ENCODE assay signal across 1 cellular context in the genomic region with DNA sequence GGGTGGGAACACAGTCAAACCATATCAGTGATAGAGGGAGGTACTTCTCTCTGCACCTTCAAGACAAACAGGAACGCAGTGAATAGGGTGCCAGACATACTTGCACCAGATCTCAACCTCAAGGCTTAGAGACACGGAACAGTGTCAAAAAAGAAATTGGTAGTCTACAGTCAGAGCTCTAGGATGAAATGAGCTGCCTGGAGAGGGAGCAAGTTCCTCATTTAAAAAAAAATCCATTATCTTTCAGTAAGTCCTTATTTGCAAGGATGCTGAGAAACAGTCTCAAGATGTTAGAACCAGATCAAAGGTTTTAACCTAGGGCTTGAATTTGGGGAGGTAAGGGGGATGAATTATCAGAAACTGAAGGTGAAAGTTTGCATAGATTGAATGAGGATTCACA.
TF ChIP-seq lines count a peak whose summit lies in the region.

No MANE protein-coding gene starts in this region.

TF ChIP-seq in GM12878, 131 proteins besides CTCF, POLR2A, EP300 and RAD21:
- TF ChIP-seq HDGF (IDR thresholded peaks at IDR 0.05) (no peak), LARP7 (IDR thresholded peaks at IDR 0.05) (no peak), KAT2A (conservative IDR thresholded peaks at IDR 0.05; ENCODE audit: control insufficient read depth, low read depth, low read length) (no peak), CHD1 (IDR thresholded peaks at IDR 0.05; ENCODE audit: low read depth, low read length) (no peak), GABPA (IDR thresholded peaks at IDR 0.05; ENCODE audit: low read depth) (no peak), NFIC (IDR thresholded peaks at IDR 0.05; ENCODE audit: low read depth, low read length) (no peak), CBX3 (IDR thresholded peaks at IDR 0.05; ENCODE audit: borderline replicate concordance, low read depth) (no peak), SP1 (IDR thresholded peaks at IDR 0.05; ENCODE audit: low read depth, low read length) (no peak), RUNX3 (IDR thresholded peaks at IDR 0.05; ENCODE audit: low read length) (no peak), WRNIP1 (IDR thresholded peaks at IDR 0.05; ENCODE audit: borderline replicate concordance, low read depth, low read length) (no peak), FOXM1 (IDR thresholded peaks at IDR 0.05; ENCODE audit: low read depth, low read length) (no peak), EGR1 (IDR thresholded peaks at IDR 0.05; ENCODE audit: borderline replicate concordance in 1 of 2, low read depth in 2 of 2, low read length in 2 of 2) (no peak), NFXL1 (IDR thresholded peaks at IDR 0.05; ENCODE audit: borderline replicate concordance) (no peak), EZH2 (IDR thresholded peaks at IDR 0.05; ENCODE audit: borderline replicate concordance, control insufficient read depth, low read depth, low read length) (no peak), MTA3 (IDR thresholded peaks at IDR 0.05; ENCODE audit: borderline replicate concordance, low read length) (no peak), IRF4 (IDR thresholded peaks at IDR 0.05; ENCODE audit: low read depth, low read length) (no peak)
- TF ChIP-seq, protein P1, sequence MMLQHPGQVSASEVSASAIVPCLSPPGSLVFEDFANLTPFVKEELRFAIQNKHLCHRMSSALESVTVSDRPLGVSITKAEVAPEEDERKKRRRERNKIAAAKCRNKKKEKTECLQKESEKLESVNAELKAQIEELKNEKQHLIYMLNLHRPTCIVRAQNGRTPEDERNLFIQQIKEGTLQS (IDR thresholded peaks at IDR 0.05; ENCODE audit: borderline replicate concordance, extremely low read depth, low read depth, low read length) = no peak
- TF ChIP-seq, protein P2, sequence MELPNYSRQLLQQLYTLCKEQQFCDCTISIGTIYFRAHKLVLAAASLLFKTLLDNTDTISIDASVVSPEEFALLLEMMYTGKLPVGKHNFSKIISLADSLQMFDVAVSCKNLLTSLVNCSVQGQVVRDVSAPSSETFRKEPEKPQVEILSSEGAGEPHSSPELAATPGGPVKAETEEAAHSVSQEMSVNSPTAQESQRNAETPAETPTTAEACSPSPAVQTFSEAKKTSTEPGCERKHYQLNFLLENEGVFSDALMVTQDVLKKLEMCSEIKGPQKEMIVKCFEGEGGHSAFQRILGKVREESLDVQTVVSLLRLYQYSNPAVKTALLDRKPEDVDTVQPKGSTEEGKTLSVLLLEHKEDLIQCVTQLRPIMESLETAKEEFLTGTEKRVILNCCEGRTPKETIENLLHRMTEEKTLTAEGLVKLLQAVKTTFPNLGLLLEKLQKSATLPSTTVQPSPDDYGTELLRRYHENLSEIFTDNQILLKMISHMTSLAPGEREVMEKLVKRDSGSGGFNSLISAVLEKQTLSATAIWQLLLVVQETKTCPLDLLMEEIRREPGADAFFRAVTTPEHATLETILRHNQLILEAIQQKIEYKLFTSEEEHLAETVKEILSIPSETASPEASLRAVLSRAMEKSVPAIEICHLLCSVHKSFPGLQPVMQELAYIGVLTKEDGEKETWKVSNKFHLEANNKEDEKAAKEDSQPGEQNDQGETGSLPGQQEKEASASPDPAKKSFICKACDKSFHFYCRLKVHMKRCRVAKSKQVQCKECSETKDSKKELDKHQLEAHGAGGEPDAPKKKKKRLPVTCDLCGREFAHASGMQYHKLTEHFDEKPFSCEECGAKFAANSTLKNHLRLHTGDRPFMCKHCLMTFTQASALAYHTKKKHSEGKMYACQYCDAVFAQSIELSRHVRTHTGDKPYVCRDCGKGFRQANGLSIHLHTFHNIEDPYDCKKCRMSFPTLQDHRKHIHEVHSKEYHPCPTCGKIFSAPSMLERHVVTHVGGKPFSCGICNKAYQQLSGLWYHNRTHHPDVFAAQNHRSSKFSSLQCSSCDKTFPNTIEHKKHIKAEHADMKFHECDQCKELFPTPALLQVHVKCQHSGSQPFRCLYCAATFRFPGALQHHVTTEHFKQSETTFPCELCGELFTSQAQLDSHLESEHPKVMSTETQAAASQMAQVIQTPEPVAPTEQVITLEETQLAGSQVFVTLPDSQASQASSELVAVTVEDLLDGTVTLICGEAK (IDR thresholded peaks at IDR 0.05; ENCODE audit: borderline replicate concordance) = no peak
- TF ChIP-seq, protein P3, sequence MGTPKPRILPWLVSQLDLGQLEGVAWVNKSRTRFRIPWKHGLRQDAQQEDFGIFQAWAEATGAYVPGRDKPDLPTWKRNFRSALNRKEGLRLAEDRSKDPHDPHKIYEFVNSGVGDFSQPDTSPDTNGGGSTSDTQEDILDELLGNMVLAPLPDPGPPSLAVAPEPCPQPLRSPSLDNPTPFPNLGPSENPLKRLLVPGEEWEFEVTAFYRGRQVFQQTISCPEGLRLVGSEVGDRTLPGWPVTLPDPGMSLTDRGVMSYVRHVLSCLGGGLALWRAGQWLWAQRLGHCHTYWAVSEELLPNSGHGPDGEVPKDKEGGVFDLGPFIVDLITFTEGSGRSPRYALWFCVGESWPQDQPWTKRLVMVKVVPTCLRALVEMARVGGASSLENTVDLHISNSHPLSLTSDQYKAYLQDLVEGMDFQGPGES (IDR thresholded peaks at IDR 0.05) = no peak
